ENCODE assay signal across 8 cellular contexts in genomic region chr4:168585168-168586091, GRCh38.
DNase-seq lines count a peak whose midpoint lies in the region; ATAC-seq lines count a peak whose summit lies in the region.

No MANE protein-coding gene starts in this region.

- ATAC-seq in GM18873 (IDR thresholded peaks at IDR 0.05; ENCODE audit: low FRiP score, unreplicated experiment) (peak; percentile 77), HG03064 (IDR thresholded peaks at IDR 0.05; ENCODE audit: low read depth, unreplicated experiment) (peak; percentile 76), left cardiac atrium (peak; percentile 79 to 91)
- peak; percentile 82 for ATAC-seq in activated naive CD8-positive, alpha-beta T cell treated with anti-CD3 and anti-CD28 coated beads, Interleukin-2, amount 50 U/mL, for 24 hours

- intact Hi-C loops in left cardiac atrium (cut with DNase I), result loop anchor here in 1 of 2 donors (5.0 to 10.0 kb wide), 2 partner anchors 71 to 327 kb away; no protein-coding TSS in a partner anchor

- H3K4me1 Mint-ChIP-seq in activated naive CD8-positive, alpha-beta T cell treated with anti-CD3 and anti-CD28 coated beads, Interleukin-2, amount 50 U/mL, for 24 hours, result peaks cover 4% of the 10 kb centered on the region

- H3K27ac Mint-ChIP-seq in activated naive CD8-positive, alpha-beta T cell treated with anti-CD3 and anti-CD28 coated beads, Interleukin-2, amount 50 U/mL, for 24 hours, result no peak overlapping the region

- H3K36me3 Mint-ChIP-seq in activated naive CD8-positive, alpha-beta T cell treated with anti-CD3 and anti-CD28 coated beads, Interleukin-2, amount 50 U/mL, for 24 hours (ENCODE audit: low read depth), result no peaks in the 10 kb centered on the region

- DNase-seq in CD1c-positive myeloid dendritic cell (ENCODE audit: extremely low spot score) (peak; percentile 66), NCI-H510A (lab: John Stamatoyannopoulos, UW) (peak; percentile 21), left cardiac atrium (peak; percentile 87), retina (peak; percentile 74), 8988T (no peak)
- peak; percentile 27 for DNase-seq in activated naive CD8-positive, alpha-beta T cell treated with anti-CD3 and anti-CD28 coated beads, Interleukin-2, amount 50 U/mL, for 24 hours

- peaks cover 15% of the 10 kb centered on the region for H3K27me3 Mint-ChIP-seq in activated naive CD8-positive, alpha-beta T cell treated with anti-CD3 and anti-CD28 coated beads, Interleukin-2, amount 50 U/mL, for 24 hours

- H3K4me3 Mint-ChIP-seq in activated naive CD8-positive, alpha-beta T cell treated with anti-CD3 and anti-CD28 coated beads, Interleukin-2, amount 50 U/mL, for 24 hours, result no peak overlapping the region

- peaks cover 10% of the 10 kb centered on the region for H3K9me3 Mint-ChIP-seq in activated naive CD8-positive, alpha-beta T cell treated with anti-CD3 and anti-CD28 coated beads, Interleukin-2, amount 50 U/mL, for 24 hours
